18 cellular contexts compared by ENCODE assay signal in the genomic region with DNA sequence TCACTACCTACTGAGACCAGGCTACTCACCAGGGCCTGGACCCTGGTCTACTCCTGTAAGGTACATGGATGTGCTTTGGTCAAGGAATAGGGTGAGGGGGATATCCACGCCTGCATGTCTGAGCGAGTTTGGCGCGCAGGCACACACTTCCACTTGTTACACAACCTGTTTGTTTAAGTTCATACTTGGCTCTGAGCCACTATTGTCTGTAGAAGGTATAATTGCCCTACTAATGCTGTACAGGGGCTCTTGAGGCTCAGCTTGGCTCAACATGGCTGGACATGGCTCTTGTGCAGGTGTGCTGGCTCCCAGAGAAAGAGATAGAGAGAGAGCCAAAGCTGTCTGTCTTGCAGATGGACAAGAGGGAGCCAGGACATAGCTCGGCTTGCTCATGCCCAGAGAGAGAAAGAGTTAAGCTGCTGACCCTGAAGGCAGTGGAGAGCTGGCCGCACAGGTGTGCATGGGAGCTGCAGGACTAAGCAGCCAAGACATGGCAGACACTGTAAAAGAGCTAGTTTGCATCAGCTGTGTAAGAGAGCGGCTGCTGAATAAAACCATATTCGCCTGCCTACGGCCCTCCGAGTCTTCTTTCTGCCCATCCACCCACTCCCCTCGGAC. TPM values are rescaled to one million over a fixed set of nuclear protein-coding genes. Genes with fewer than 3 reads are reported as not detected.
DNase-seq lines count a peak whose midpoint lies in the region; ATAC-seq, FAIRE-seq and TF ChIP-seq lines count a peak whose summit lies in the region.
"Had no signal": no experiment of that assay in that cellular context is flagged by ENCODE, and none has a peak within 500 bp of the region (broad histone marks: within the 10 kb centered on the region; RNA-seq: fewer than 3 reads in every experiment).

No MANE protein-coding gene starts in this region.

- no peak overlapping the region for H3K9ac ChIP-seq in endothelial cell of umbilical vein (replicated peaks; ENCODE audit: extremely low read depth, insufficient read depth, low read length)

- H3K36me3 Mint-ChIP-seq in activated CD8-positive, alpha-beta memory T cell treated with anti-CD3 and anti-CD28 coated beads, Interleukin-2, amount 10 ng/mL, durations not matched to agents 7 days and 5 days = no peaks in the 10 kb centered on the region
- no peaks in the 10 kb centered on the region for H3K36me3 Mint-ChIP-seq in T-helper 17 cell (ENCODE audit: low read depth)
- no peaks in the 10 kb centered on the region for H3K36me3 Mint-ChIP-seq in progenitor cell of endocrine pancreas (ENCODE audit: insufficient read depth)

- peaks cover 0 to 4% of the 10 kb centered on the region in 2 experiments for H3K27me3 ChIP-seq in endothelial cell of umbilical vein (ENCODE audit: control insufficient read depth in 2 of 2, insufficient read depth in 2 of 2, low read length in 2 of 2)

- H3K4me1 ChIP-seq in endothelial cell of umbilical vein (ENCODE audit: control insufficient read depth, extremely low read depth, insufficient read depth, low read length) = no peaks in the 10 kb centered on the region

- intact Hi-C loops in endothelial cell of umbilical vein (cut with micrococcal nuclease) = no loop called here

- no peak overlapping the region for H3K4me3 Mint-ChIP-seq in activated CD8-positive, alpha-beta memory T cell treated with anti-CD3 and anti-CD28 coated beads, Interleukin-2, amount 10 ng/mL, durations not matched to agents 7 days and 5 days
- H3K4me3 Mint-ChIP-seq in T-helper 17 cell (no peak overlapping the region), progenitor cell of endocrine pancreas (ENCODE audit: low read depth) (no peak overlapping the region)
- H3K4me3 Mint-ChIP-seq: activated B cell treated with CpG ODN at 0.5 μM for 24 hours; CD4-positive, alpha-beta T cell had no signal

- no peak for TF ChIP-seq POLR2A in endothelial cell of umbilical vein (IDR thresholded peaks at IDR 0.05; ENCODE audit: low read depth, low read length)

- H3K79me2 ChIP-seq in endothelial cell of umbilical vein (ENCODE audit: control insufficient read depth, insufficient read depth, low read length) = no peaks in the 10 kb centered on the region

- FAIRE-seq in endothelial cell of umbilical vein (lab: Jason Lieb, UNC) = no peak
- FAIRE-seq: GM12878 had no signal

- H3K27me3 Mint-ChIP-seq in activated CD8-positive, alpha-beta memory T cell treated with anti-CD3 and anti-CD28 coated beads, Interleukin-2, amount 10 ng/mL, durations not matched to agents 7 days and 5 days = peaks cover 16% of the 10 kb centered on the region
- peaks cover 36% of the 10 kb centered on the region for H3K27me3 Mint-ChIP-seq in T-helper 17 cell
- peaks cover 8% of the 10 kb centered on the region for H3K27me3 Mint-ChIP-seq in progenitor cell of endocrine pancreas

- no peak for ATAC-seq in activated CD8-positive, alpha-beta memory T cell treated with anti-CD3 and anti-CD28 coated beads, Interleukin-2, amount 10 ng/mL, durations not matched to agents 7 days and 5 days
- ATAC-seq in T-helper 17 cell (no peak), GM21360 (IDR thresholded peaks at IDR 0.05; ENCODE audit: unreplicated experiment) (no peak)
- ATAC-seq: GM12878; stimulated activated naive CD8-positive, alpha-beta T cell treated with anti-CD3 and anti-CD28 coated beads, Interleukin-15, Interleukin-2, amounts not matched to agents 100 U/mL and 50 U/mL, for 24 hours had no signal

- H3K36me3 ChIP-seq in endothelial cell of umbilical vein (ENCODE audit: control insufficient read depth in 2 of 2, extremely low read depth in 1 of 2, insufficient read depth in 2 of 2, low read length in 2 of 2) = no peaks in the 10 kb centered on the region

- H3K9me1 ChIP-seq in endothelial cell of umbilical vein (replicated peaks; ENCODE audit: control insufficient read depth, extremely low read depth, insufficient read depth, low read length) = no peaks in the 10 kb centered on the region

- no peak overlapping the region for H2AFZ ChIP-seq in endothelial cell of umbilical vein (ENCODE audit: low read depth, low read length)

- H3K4me3 ChIP-seq in endothelial cell of umbilical vein (replicated peaks in 1 of 3; ENCODE audit: insufficient read depth in 1 of 3, low read depth in 1 of 3, low read length in 3 of 3) = no peak overlapping the region
- H3K4me3 ChIP-seq: GM12878 had no signal

- H3K9me3 ChIP-seq in endothelial cell of umbilical vein (replicated peaks; ENCODE audit: control insufficient read depth, insufficient read depth, low read length) (no peaks in the 10 kb centered on the region), T-helper 17 cell (ENCODE audit: control insufficient read depth, low read length, poor library complexity, severe bottlenecking) (no peaks in the 10 kb centered on the region)

- DNase-seq in activated CD8-positive, alpha-beta memory T cell treated with anti-CD3 and anti-CD28 coated beads, Interleukin-2, amount 50 U/mL, for 48 hours = peak; percentile 33
- no peak for DNase-seq in activated CD8-positive, alpha-beta memory T cell treated with anti-CD3 and anti-CD28 coated beads, Interleukin-2, amount 10 ng/mL, durations not matched to agents 7 days and 5 days
- DNase-seq in NCI-H69 (lab: John Stamatoyannopoulos, UW) (peak; percentile 72), endothelial cell of umbilical vein (ENCODE audit: low read depth, low spot score) (peak; percentile 13), T-helper 17 cell (no peak), GF-D8 (lab: John Stamatoyannopoulos, UW) (no peak), progenitor cell of endocrine pancreas (ENCODE audit: low spot score, unreplicated experiment) (no peak)
- DNase-seq: ACHN; activated B cell treated with CpG ODN at 0.5 μM for 24 hours; activated gamma-delta T cell; anterior cingulate cortex; CD4-positive, alpha-beta T cell; NCI-H2081 treated with DMSO at 0.1 percent for 48 hours; stimulated activated naive CD8-positive, alpha-beta T cell treated with anti-CD3 and anti-CD28 coated beads, Interleukin-15, Interleukin-2, amounts not matched to agents 100 U/mL and 50 U/mL, for 24 hours had no signal

- H3K4me1 Mint-ChIP-seq in activated CD8-positive, alpha-beta memory T cell treated with anti-CD3 and anti-CD28 coated beads, Interleukin-2, amount 10 ng/mL, durations not matched to agents 7 days and 5 days = no peaks in the 10 kb centered on the region
- no peaks in the 10 kb centered on the region for H3K4me1 Mint-ChIP-seq in T-helper 17 cell
- no peaks in the 10 kb centered on the region for H3K4me1 Mint-ChIP-seq in progenitor cell of endocrine pancreas (ENCODE audit: low read depth)
- H3K4me1 Mint-ChIP-seq: activated B cell treated with CpG ODN at 0.5 μM for 24 hours had no signal

- H3K4me2 ChIP-seq in endothelial cell of umbilical vein (ENCODE audit: insufficient read depth, low read length) = no peak overlapping the region

- no TSS peak for BruUV-seq in endothelial cell of umbilical vein (replicated peaks; lab: Mats Ljungman, UMichigan)

- H3K27ac ChIP-seq in endothelial cell of umbilical vein (ENCODE audit: insufficient read depth, low read depth, low read length) = no peak overlapping the region

- TF ChIP-seq CTCF in endothelial cell of umbilical vein (IDR thresholded peaks at IDR 0.05; ENCODE audit: extremely low read depth in 1 of 2, insufficient read depth in 1 of 2, low read depth in 1 of 2, low read length in 2 of 2) = no peak
- no peak for TF ChIP-seq CTCF in progenitor cell of endocrine pancreas (IDR thresholded peaks at IDR 0.05; ENCODE audit: unreplicated experiment)

- no peaks in the 10 kb centered on the region for H4K20me1 ChIP-seq in endothelial cell of umbilical vein (replicated peaks; ENCODE audit: control insufficient read depth, extremely low read depth, insufficient read depth, low read length)

- dilution Hi-C loops in endothelial cell of umbilical vein (cut with MboI; ENCODE audit: extremely low pct_ligation_motif_present, low sequenced_read_pairs) = no loop called here

- no peak overlapping the region for H3K27ac Mint-ChIP-seq in activated CD8-positive, alpha-beta memory T cell treated with anti-CD3 and anti-CD28 coated beads, Interleukin-2, amount 10 ng/mL, durations not matched to agents 7 days and 5 days
- H3K27ac Mint-ChIP-seq in T-helper 17 cell (no peak overlapping the region), progenitor cell of endocrine pancreas (no peak overlapping the region)
- H3K27ac Mint-ChIP-seq: activated B cell treated with CpG ODN at 0.5 μM for 24 hours; CD4-positive, alpha-beta T cell had no signal

- H3K9me3 Mint-ChIP-seq in activated CD8-positive, alpha-beta memory T cell treated with anti-CD3 and anti-CD28 coated beads, Interleukin-2, amount 10 ng/mL, durations not matched to agents 7 days and 5 days (ENCODE audit: low read depth) = no peaks in the 10 kb centered on the region
- H3K9me3 Mint-ChIP-seq in progenitor cell of endocrine pancreas (ENCODE audit: low read depth) = no peaks in the 10 kb centered on the region
- H3K9me3 Mint-ChIP-seq: activated B cell treated with CpG ODN at 0.5 μM for 24 hours; CD4-positive, alpha-beta T cell had no signal

- POLR2A ChIA-PET in endothelial cell of umbilical vein (lab: Charles Lee) = no interaction called here

- CTCF ChIA-PET in activated CD8-positive, alpha-beta memory T cell treated with anti-CD3 and anti-CD28 coated beads, Interleukin-2, amount 10 ng/mL, durations not matched to agents 7 days and 5 days (lab: Charles Lee) = interaction anchor here (1.1 to 1.6 kb wide), 2 partner anchors 15 kb away, joined by 3 to 5 read pairs; no protein-coding TSS in a partner anchor
- CTCF ChIA-PET in endothelial cell of umbilical vein (lab: Charles Lee) = interaction anchor here (1.4 to 1.9 kb wide), 2 partner anchors 9 to 10 kb away, joined by 4 to 9 read pairs; no protein-coding TSS in a partner anchor

TF ChIP-seq in endothelial cell of umbilical vein, 7 proteins besides CTCF, POLR2A, EP300 and RAD21:
- no peak for TF ChIP-seq MYC (IDR thresholded peaks at IDR 0.05; ENCODE audit: low read depth, low read length)
- TF ChIP-seq FOS (IDR thresholded peaks at IDR 0.05; ENCODE audit: borderline replicate concordance, insufficient read depth, low read length) = no peak
- no peak for TF ChIP-seq EZH2 (IDR thresholded peaks at IDR 0.05; ENCODE audit: borderline replicate concordance, low read depth, low read length, severe bottlenecking)
TF ChIP-seq in endothelial cell of umbilical vein: peak in this region for 0.

RNA-seq across cellular contexts. Expression of a gene that starts 35.2 kb away (rescaled TPM):
- total RNA-seq in activated CD8-positive, alpha-beta memory T cell treated with anti-CD3 and anti-CD28 coated beads, Interleukin-2, amount 10 ng/mL, durations not matched to agents 7 days and 5 days = not detected
- total RNA-seq in endothelial cell of umbilical vein = not detected in 2 replicates
- polyA plus RNA-seq in endothelial cell of umbilical vein = not detected in 2 replicates
- not detected in 2 replicates for polyA plus RNA-seq in endothelial cell of umbilical vein (2011; cell fraction: cytosol; rRNA removed)
- not detected in 2 replicates for polyA plus RNA-seq in endothelial cell of umbilical vein (2011; cell fraction: nucleus; rRNA removed)
- not detected in 2 replicates for polyA plus RNA-seq in endothelial cell of umbilical vein (2012)
- polyA minus RNA-seq in endothelial cell of umbilical vein = not detected in 2 replicates
- not detected for polyA minus RNA-seq in endothelial cell of umbilical vein (2011; cell fraction: cytosol; rRNA and poly(A)+ RNA removed)
- not detected in 2 replicates for polyA minus RNA-seq in endothelial cell of umbilical vein (2011; cell fraction: nucleus; rRNA and poly(A)+ RNA removed)
- total RNA-seq in T-helper 17 cell = not detected
- total RNA-seq in progenitor cell of endocrine pancreas = not detected in 2 replicates
- total RNA-seq: activated B cell treated with CpG ODN at 0.5 μM for 24 hours; fibroblast of villous mesenchyme; GM12878; T-helper 1 cell treated with Interleukin-12 subunit alpha and Interleukin-12 subunit beta and Interleukin-4 antibody, amounts not matched to agents 30 ng/mL and 1 ng/mL, for 36 hours had no signal

Comparison
In these comparisons a context has a peak if more than half of its experiments do, and no peak if none do; other contexts are left out.
1. DNase-seq: peak in activated CD8-positive, alpha-beta memory T cell treated with anti-CD3 and anti-CD28 coated beads, Interleukin-2, amount 50 U/mL, for 48 hours (single experiment), NCI-H69 (single experiment) and endothelial cell of umbilical vein (single experiment); none in activated CD8-positive, alpha-beta memory T cell treated with anti-CD3 and anti-CD28 coated beads, Interleukin-2, amount 10 ng/mL, durations not matched to agents 7 days and 5 days (single experiment), T-helper 17 cell (0 of 3), GF-D8 (single experiment) and progenitor cell of endocrine pancreas (single experiment).